Comparison of ENCODE assay signal across 10 cellular contexts in genomic region chr12:121133838-121134237, GRCh38. TPM values are rescaled to one million over a fixed set of nuclear protein-coding genes. Genes with fewer than 3 reads are reported as not detected.
DNase-seq lines count a peak whose midpoint lies in the region; ATAC-seq, FAIRE-seq and TF ChIP-seq lines count a peak whose summit lies in the region.
"Had no signal": no experiment of that assay in that cellular context is flagged by ENCODE, and none has a peak within 500 bp of the region (broad histone marks: within the 10 kb centered on the region; RNA-seq: fewer than 3 reads in every experiment).

No MANE protein-coding gene starts in this region.

- H3K27me3 ChIP-seq in gastroesophageal sphincter (no peaks in the 10 kb centered on the region), tibial nerve (no peaks in the 10 kb centered on the region)

- no peak for TF ChIP-seq CTCF in WTC11 (IDR thresholded peaks at IDR 0.05)
- TF ChIP-seq CTCF in gastroesophageal sphincter (IDR thresholded peaks at IDR 0.05): no peak
- no peak for TF ChIP-seq CTCF in tibial nerve (IDR thresholded peaks at IDR 0.05)
- TF ChIP-seq CTCF in type B pancreatic cell (conservative IDR thresholded peaks at IDR 0.05): no peak

- FAIRE-seq in GM12891 (lab: Jason Lieb, UNC): no peak

- H3K4me1 Mint-ChIP-seq in activated T-cell treated with anti-CD3 and anti-CD28 coated beads, Interleukin-2, amount 50 U/mL, for 72 hours (ENCODE audit: low read depth): peaks cover 56% of the 10 kb centered on the region
- H3K4me1 Mint-ChIP-seq in WTC11 (peaks cover 19% of the 10 kb centered on the region), type B pancreatic cell (ENCODE audit: unreplicated experiment) (peaks cover 21% of the 10 kb centered on the region)

- no peaks in the 10 kb centered on the region for H3K27me3 Mint-ChIP-seq in activated T-cell treated with anti-CD3 and anti-CD28 coated beads, Interleukin-2, amount 50 U/mL, for 72 hours (ENCODE audit: low read depth)
- H3K27me3 Mint-ChIP-seq in WTC11 (ENCODE audit: low read depth) (peaks cover 9% of the 10 kb centered on the region), type B pancreatic cell (no peaks in the 10 kb centered on the region)

- H3K4me3 ChIP-seq in gastroesophageal sphincter (peak overlapping the region in 1 of 2 donors; percentile 51), tibial nerve (peak overlapping the region; percentile 43 to 63 (median 54))

- H3K9me3 ChIP-seq in gastroesophageal sphincter (no peaks in the 10 kb centered on the region), tibial nerve (no peaks in the 10 kb centered on the region)

- DNase-seq in activated T-cell treated with anti-CD3 and anti-CD28 coated beads, Interleukin-2, amount 50 U/mL, for 72 hours: no peak
- DNase-seq in activated T-cell treated with anti-CD3 and anti-CD28 coated beads for 4 hours: no peak
- DNase-seq in WTC11 (ENCODE audit: low spot score): no peak
- no peak for DNase-seq in tibial nerve (ENCODE audit: low spot score in 2 of 2)
- no peak for DNase-seq in GM12891 (ENCODE audit: insufficient read length, low spot score)
- no peak for DNase-seq in type B pancreatic cell (ENCODE audit: extremely low spot score, unreplicated experiment)
- DNase-seq in SW 1271 (lab: John Stamatoyannopoulos, UW): no peak
- DNase-seq: hippocampal formation, NCI-H82 had no signal

- TF ChIP-seq EP300 in gastroesophageal sphincter (IDR thresholded peaks at IDR 0.05): no peak
- no peak for TF ChIP-seq EP300 in tibial nerve (IDR thresholded peaks at IDR 0.05)

- no peak for ATAC-seq in activated T-cell treated with anti-CD3 and anti-CD28 coated beads, Interleukin-2, amount 50 U/mL, for 72 hours (replicated peaks in 1 of 2)
- ATAC-seq in WTC11 (no peak), gastroesophageal sphincter (no peak)

- no peak overlapping the region for H3K27ac Mint-ChIP-seq in activated T-cell treated with anti-CD3 and anti-CD28 coated beads, Interleukin-2, amount 50 U/mL, for 72 hours
- H3K27ac Mint-ChIP-seq in WTC11 (no peak overlapping the region), type B pancreatic cell (no peak overlapping the region)

- CTCF ChIA-PET in WTC11 (lab: Charles Lee): no interaction called here

- 87 to 94% methylated on average over 6 to 7 of the region's 7 CpGs for WGBS in gastroesophageal sphincter (ENCODE audit: low coverage in 1 of 2), 2 donors
- WGBS in tibial nerve, 2 donors: 85 to 91% methylated on average over 7 of the region's 7 CpGs

- no peaks in the 10 kb centered on the region for H3K36me3 ChIP-seq in gastroesophageal sphincter
- peaks cover 0 to 12% (median 0%) of the 10 kb centered on the region in 3 donors for H3K36me3 ChIP-seq in tibial nerve

- H3K27ac ChIP-seq in gastroesophageal sphincter: peak overlapping the region in 3 of 4 donors; percentile 62 to 70 (median 69)
- H3K27ac ChIP-seq in tibial nerve: peak overlapping the region; percentile 61 to 93 (median 86)

- peaks cover 2 to 5% of the 10 kb centered on the region in 2 donors for H3K36me3 Mint-ChIP-seq in activated T-cell treated with anti-CD3 and anti-CD28 coated beads, Interleukin-2, amount 50 U/mL, for 72 hours (ENCODE audit: insufficient read depth in 2 of 2)
- H3K36me3 Mint-ChIP-seq in WTC11 (no peaks in the 10 kb centered on the region), type B pancreatic cell (no peaks in the 10 kb centered on the region)

- H3K4me3 Mint-ChIP-seq in activated T-cell treated with anti-CD3 and anti-CD28 coated beads, Interleukin-2, amount 50 U/mL, for 72 hours: peak overlapping the region; percentile 88 to 94
- H3K4me3 Mint-ChIP-seq in WTC11 (peak overlapping the region; percentile 75), type B pancreatic cell (no peak overlapping the region)

- H3K9me3 Mint-ChIP-seq in activated T-cell treated with anti-CD3 and anti-CD28 coated beads, Interleukin-2, amount 50 U/mL, for 72 hours: peaks cover 2 to 3% of the 10 kb centered on the region in 2 donors
- H3K9me3 Mint-ChIP-seq in WTC11 (peaks cover 18% of the 10 kb centered on the region), type B pancreatic cell (no peaks in the 10 kb centered on the region)

- H3K4me1 ChIP-seq in gastroesophageal sphincter (peaks cover 0 to 39% (median 13%) of the 10 kb centered on the region in 3 donors), tibial nerve (peaks cover 0 to 52% (median 24%) of the 10 kb centered on the region in 4 donors)

- POLR2A ChIA-PET in WTC11 (lab: Charles Lee): no interaction called here

- TF ChIP-seq POLR2A in gastroesophageal sphincter (IDR thresholded peaks at IDR 0.05) (no peak), tibial nerve (IDR thresholded peaks at IDR 0.05) (no peak), GM12891 (IDR thresholded peaks at IDR 0.05; ENCODE audit: low read depth, low read length) (no peak)

TF ChIP-seq in WTC11, 78 proteins besides CTCF, POLR2A, EP300 and RAD21 (continues in another document):
- TF ChIP-seq IRF2 (CRISPR knock-in tag; IDR thresholded peaks at IDR 0.05; ENCODE audit: borderline replicate concordance, low read depth): no peak
- no peak for TF ChIP-seq GABPB1 (CRISPR knock-in tag; IDR thresholded peaks at IDR 0.05)
- TF ChIP-seq STAT6 (CRISPR knock-in tag; conservative IDR thresholded peaks at IDR 0.05; ENCODE audit: low read depth): no peak

TF ChIP-seq in GM12891, 5 proteins besides CTCF, POLR2A, EP300 and RAD21:
- TF ChIP-seq TAF1 (IDR thresholded peaks at IDR 0.05; ENCODE audit: low read depth, low read length) (no peak), POU2F2 (IDR thresholded peaks at IDR 0.05; ENCODE audit: low read depth, low read length) (no peak), SPI1 (IDR thresholded peaks at IDR 0.05; ENCODE audit: low read depth, low read length) (no peak), POLR2AphosphoS5 (IDR thresholded peaks at IDR 0.05; ENCODE audit: low read depth, low read length) (no peak), PAX5 (IDR thresholded peaks at IDR 0.05; ENCODE audit: insufficient read depth, low read length, severe bottlenecking) (no peak)

RNA-seq across cellular contexts. Expression of gene P2RX7, which starts 1.2 kb away (rescaled TPM):
- total RNA-seq in activated T-cell treated with anti-CD3 and anti-CD28 coated beads, Interleukin-2, amount 50 U/mL, for 72 hours: 10 to 100 TPM; 12.6 to 14.8 TPM
- total RNA-seq in WTC11 (2021): 0.21 to 0.55 TPM (median 0.55 TPM) in 3 replicates
- total RNA-seq in gastroesophageal sphincter: 1 to 10 TPM; 2.0 to 3.3 (median 3.0) TPM
- 10 to 100 TPM in 2 of 4 donors, 1 to 10 TPM in 2; 5.2 to 13.8 (median 9.5) TPM for total RNA-seq in tibial nerve
- 0.45 TPM for polyA plus RNA-seq in GM12891 (2012; ENCODE audit: low read depth, missing spikeins)
- 1.9 TPM in 1 of 2 replicates, not detected in the other for total RNA-seq in type B pancreatic cell (ENCODE audit: low replicate concordance)
